16 cellular contexts compared by ENCODE assay signal in the genomic region with DNA sequence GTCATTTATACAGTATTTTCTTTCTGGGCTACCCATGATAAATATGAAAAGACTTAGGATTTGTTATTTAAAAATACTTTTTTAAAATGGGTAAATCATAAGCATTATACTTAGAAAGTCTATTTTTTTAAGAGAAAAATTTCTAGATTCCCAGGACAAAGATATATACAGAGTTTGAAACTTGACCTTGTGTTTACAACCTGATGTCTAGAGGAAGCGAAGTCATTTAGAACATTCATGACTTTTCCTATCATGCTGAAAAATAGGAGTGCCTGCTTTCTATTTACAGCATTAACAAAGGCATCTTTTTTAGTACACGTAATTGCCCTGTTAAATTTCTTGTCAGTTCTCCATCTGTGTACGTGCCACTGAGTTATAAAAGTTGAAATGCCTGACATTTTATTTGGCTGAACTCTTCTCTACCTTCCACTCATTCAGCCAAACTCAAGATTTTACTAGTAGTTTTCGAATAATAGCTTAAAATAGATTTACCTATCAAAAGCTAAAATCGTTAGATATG. TPM values are rescaled to one million over a fixed set of nuclear protein-coding genes. Genes with fewer than 3 reads are reported as not detected.
"Had no signal": no experiment of that assay in that cellular context is flagged by ENCODE, and none has a peak within 500 bp of the region (broad histone marks: within the 10 kb centered on the region; RNA-seq: fewer than 3 reads in every experiment).

No MANE protein-coding gene starts in this region.

- H3K27ac Mint-ChIP-seq: activated naive CD8-positive, alpha-beta T cell treated with anti-CD3 and anti-CD28 coated beads, Interleukin-2, amount 50 U/mL, for 24 hours; activated T-helper 1 cell treated with anti-CD3 and anti-CD28 coated beads, Interleukin-12 subunit alpha, Interleukin-12 subunit beta, Interleukin-2, Interleukin-4 antibody, amounts not matched to agents 30 ng/mL and 10 ng/mL and 1 ng/mL, durations not matched to agents 14 hours and 24 hours and 36 hours; T-helper 1 cell treated with Interleukin-12 subunit alpha and Interleukin-12 subunit beta and Interleukin-4 antibody, amounts not matched to agents 30 μg/mL and 1 μg/mL, for 36 hours; WTC11 had no signal

- H3K4me1 ChIP-seq: left lung, thyroid gland had no signal

- DNase-seq: activated CD4-positive, alpha-beta T cell treated with anti-CD3 and anti-CD28 coated beads for 48 hours; activated naive CD4-positive, alpha-beta T cell treated with Interleukin-2 at 50 U/mL for 16 hours; activated naive CD8-positive, alpha-beta T cell treated with anti-CD3 and anti-CD28 coated beads, Interleukin-2, amount 50 U/mL, for 24 hours; left lung; thyroid gland had no signal

- H3K36me3 Mint-ChIP-seq: WTC11 had no signal

- H3K4me1 Mint-ChIP-seq: activated naive CD8-positive, alpha-beta T cell treated with anti-CD3 and anti-CD28 coated beads, Interleukin-2, amount 50 U/mL, for 24 hours; neural crest cell had no signal

- ATAC-seq: activated naive CD8-positive, alpha-beta T cell treated with anti-CD3 and anti-CD28 coated beads, Interleukin-2, amount 50 U/mL, for 24 hours; left lung; WTC11 had no signal

- H3K27me3 ChIP-seq: left lung, thyroid gland, vagina had no signal

- H3K9me3 ChIP-seq: left lung, thyroid gland, vagina had no signal

- H3K4me3 Mint-ChIP-seq: activated naive CD8-positive, alpha-beta T cell treated with anti-CD3 and anti-CD28 coated beads, Interleukin-2, amount 50 U/mL, for 24 hours; activated T-helper 1 cell treated with anti-CD3 and anti-CD28 coated beads, Interleukin-12 subunit alpha, Interleukin-12 subunit beta, Interleukin-2, Interleukin-4 antibody, amounts not matched to agents 30 ng/mL and 10 ng/mL and 1 ng/mL, durations not matched to agents 14 hours and 24 hours and 36 hours; neural crest cell; T-helper 1 cell treated with Interleukin-12 subunit alpha and Interleukin-12 subunit beta and Interleukin-4 antibody, amounts not matched to agents 30 μg/mL and 1 μg/mL, for 36 hours; WTC11 had no signal

- H3K27ac ChIP-seq: left lung, skin epidermis, thyroid gland, vagina had no signal

- H3K4me3 ChIP-seq: left lung, skin epidermis, thyroid gland, vagina had no signal

- H3K36me3 ChIP-seq: left lung, thyroid gland, vagina had no signal

- H3K9me3 Mint-ChIP-seq: activated naive CD8-positive, alpha-beta T cell treated with anti-CD3 and anti-CD28 coated beads, Interleukin-2, amount 50 U/mL, for 24 hours; activated T-helper 1 cell treated with anti-CD3 and anti-CD28 coated beads, Interleukin-12 subunit alpha, Interleukin-12 subunit beta, Interleukin-2, Interleukin-4 antibody, amounts not matched to agents 30 ng/mL and 10 ng/mL and 1 ng/mL, durations not matched to agents 14 hours and 24 hours and 36 hours; neural crest cell; T-helper 1 cell treated with Interleukin-12 subunit alpha and Interleukin-12 subunit beta and Interleukin-4 antibody, amounts not matched to agents 30 μg/mL and 1 μg/mL, for 36 hours; WTC11 had no signal

RNA-seq across cellular contexts. Expression of gene GNAT3, which starts 23.0 kb away (rescaled TPM):
- total RNA-seq: activated T-helper 1 cell treated with anti-CD3 and anti-CD28 coated beads, Interleukin-12 subunit alpha, Interleukin-12 subunit beta, Interleukin-2, Interleukin-4 antibody, amounts not matched to agents 30 ng/mL and 10 ng/mL and 1 ng/mL, durations not matched to agents 14 hours and 24 hours and 36 hours; astrocyte; epithelial cell of proximal tubule; left lung; mesenteric fat pad; neural crest cell; osteocyte; renal cortical epithelial cell; thyroid gland; vagina; WTC11 had no signal
